1 cellular context compared by ENCODE assay signal in genomic region chr3:170320471-170321121, GRCh38.
TF ChIP-seq lines count a peak whose summit lies in the region.

No MANE protein-coding gene starts in this region.

TF ChIP-seq in IMR-90, 13 proteins besides CTCF, POLR2A, EP300 and RAD21:
- TF ChIP-seq RCOR1 (IDR thresholded peaks at IDR 0.05; ENCODE audit: insufficient replicate concordance, low read length) (no peak), MAFK (IDR thresholded peaks at IDR 0.05; ENCODE audit: low read depth, low read length) (no peak), USF2 (IDR thresholded peaks at IDR 0.05; ENCODE audit: low read depth, low read length) (no peak), CHD1 (IDR thresholded peaks at IDR 0.05; ENCODE audit: low read depth, low read length) (no peak), SMC3 (IDR thresholded peaks at IDR 0.05; ENCODE audit: low read depth, low read length) (no peak), BHLHE40 (IDR thresholded peaks at IDR 0.05; ENCODE audit: low read depth, low read length) (no peak), MXI1 (IDR thresholded peaks at IDR 0.05; ENCODE audit: borderline replicate concordance, low read depth, low read length) (no peak), NFE2L2 (IDR thresholded peaks at IDR 0.05; ENCODE audit: low read depth, low read length) (no peak), MAZ (IDR thresholded peaks at IDR 0.05; ENCODE audit: borderline replicate concordance, low read depth, low read length) (no peak), CEBPB (IDR thresholded peaks at IDR 0.05; ENCODE audit: low read depth, low read length) (no peak), RFX5 (IDR thresholded peaks at IDR 0.05; ENCODE audit: low read depth, low read length) (no peak)
- TF ChIP-seq, protein P1, sequence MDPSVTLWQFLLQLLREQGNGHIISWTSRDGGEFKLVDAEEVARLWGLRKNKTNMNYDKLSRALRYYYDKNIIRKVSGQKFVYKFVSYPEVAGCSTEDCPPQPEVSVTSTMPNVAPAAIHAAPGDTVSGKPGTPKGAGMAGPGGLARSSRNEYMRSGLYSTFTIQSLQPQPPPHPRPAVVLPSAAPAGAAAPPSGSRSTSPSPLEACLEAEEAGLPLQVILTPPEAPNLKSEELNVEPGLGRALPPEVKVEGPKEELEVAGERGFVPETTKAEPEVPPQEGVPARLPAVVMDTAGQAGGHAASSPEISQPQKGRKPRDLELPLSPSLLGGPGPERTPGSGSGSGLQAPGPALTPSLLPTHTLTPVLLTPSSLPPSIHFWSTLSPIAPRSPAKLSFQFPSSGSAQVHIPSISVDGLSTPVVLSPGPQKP (IDR thresholded peaks at IDR 0.05; ENCODE audit: borderline replicate concordance, low read depth, low read length) = no peak
TF ChIP-seq in IMR-90: peak in this region for 0.
